8 cellular contexts compared by ENCODE assay signal in genomic region chr1:233440952-233441401, GRCh38.
DNase-seq lines count a peak whose midpoint lies in the region; ATAC-seq and TF ChIP-seq lines count a peak whose summit lies in the region.

No MANE protein-coding gene starts in this region.

- H3K27ac Mint-ChIP-seq in osteocyte (ENCODE audit: unreplicated experiment), result no peak overlapping the region

- H3K9me3 Mint-ChIP-seq in osteocyte (ENCODE audit: unreplicated experiment), result no peaks in the 10 kb centered on the region

- H3K4me1 Mint-ChIP-seq in osteocyte (ENCODE audit: unreplicated experiment), result peaks cover 4% of the 10 kb centered on the region

- peak; percentile 75 for TF ChIP-seq CTCF in osteocyte (IDR thresholded peaks at IDR 0.05)

- H3K4me3 Mint-ChIP-seq in osteocyte (ENCODE audit: unreplicated experiment), result no peak overlapping the region

- H3K27me3 Mint-ChIP-seq in osteocyte (ENCODE audit: unreplicated experiment), result no peaks in the 10 kb centered on the region

- no peaks in the 10 kb centered on the region for H3K36me3 Mint-ChIP-seq in osteocyte (ENCODE audit: unreplicated experiment)

- DNase-seq in CD1c-positive myeloid dendritic cell (ENCODE audit: extremely low spot score) (peak; percentile 70), NCI-H1048 (lab: John Stamatoyannopoulos, UW) (peak; percentile 70), fibroblast of the conjunctiva (ENCODE audit: low read depth) (peak; percentile 39), osteocyte (ENCODE audit: extremely low spot score, unreplicated experiment) (no peak)
- DNase-seq in stimulated activated CD4-positive, alpha-beta T cell treated with anti-CD3 and anti-CD28 coated beads, Interleukin-4, amount 100 ng/mL, for 24 hours, result no peak

- peak; percentile 63 for ATAC-seq in GM19035 (IDR thresholded peaks at IDR 0.05; ENCODE audit: unreplicated experiment)
- ATAC-seq in SK-N-SH treated with all-trans-retinoic acid at 6 μM for 48 hours, result peak; percentile 81
- ATAC-seq in GM18511 (IDR thresholded peaks at IDR 0.05; ENCODE audit: unreplicated experiment), result no peak

TF ChIP-seq in SK-N-SH treated with all-trans-retinoic acid at 6 μM for 48 hours, 23 proteins besides CTCF, POLR2A, EP300 and RAD21:
- TF ChIP-seq RARB (CRISPR knock-in tag; IDR thresholded peaks at IDR 0.05) (no peak), TSHZ2 (CRISPR knock-in tag; IDR thresholded peaks at IDR 0.05) (no peak), ZFP30 (CRISPR knock-in tag; IDR thresholded peaks at IDR 0.05) (no peak), GLIS3 (CRISPR knock-in tag; IDR thresholded peaks at IDR 0.05) (no peak)

Comparison
In these comparisons a context has a peak if more than half of its experiments do, and no peak if none do; other contexts are left out.
1. DNase-seq: peak in CD1c-positive myeloid dendritic cell (single experiment), NCI-H1048 (single experiment) and fibroblast of the conjunctiva (single experiment); none in osteocyte (single experiment) and stimulated activated CD4-positive, alpha-beta T cell treated with anti-CD3 and anti-CD28 coated beads, Interleukin-4, amount 100 ng/mL, for 24 hours (single experiment).